Comparison of ENCODE assay signal across 1 cellular context in the genomic region with DNA sequence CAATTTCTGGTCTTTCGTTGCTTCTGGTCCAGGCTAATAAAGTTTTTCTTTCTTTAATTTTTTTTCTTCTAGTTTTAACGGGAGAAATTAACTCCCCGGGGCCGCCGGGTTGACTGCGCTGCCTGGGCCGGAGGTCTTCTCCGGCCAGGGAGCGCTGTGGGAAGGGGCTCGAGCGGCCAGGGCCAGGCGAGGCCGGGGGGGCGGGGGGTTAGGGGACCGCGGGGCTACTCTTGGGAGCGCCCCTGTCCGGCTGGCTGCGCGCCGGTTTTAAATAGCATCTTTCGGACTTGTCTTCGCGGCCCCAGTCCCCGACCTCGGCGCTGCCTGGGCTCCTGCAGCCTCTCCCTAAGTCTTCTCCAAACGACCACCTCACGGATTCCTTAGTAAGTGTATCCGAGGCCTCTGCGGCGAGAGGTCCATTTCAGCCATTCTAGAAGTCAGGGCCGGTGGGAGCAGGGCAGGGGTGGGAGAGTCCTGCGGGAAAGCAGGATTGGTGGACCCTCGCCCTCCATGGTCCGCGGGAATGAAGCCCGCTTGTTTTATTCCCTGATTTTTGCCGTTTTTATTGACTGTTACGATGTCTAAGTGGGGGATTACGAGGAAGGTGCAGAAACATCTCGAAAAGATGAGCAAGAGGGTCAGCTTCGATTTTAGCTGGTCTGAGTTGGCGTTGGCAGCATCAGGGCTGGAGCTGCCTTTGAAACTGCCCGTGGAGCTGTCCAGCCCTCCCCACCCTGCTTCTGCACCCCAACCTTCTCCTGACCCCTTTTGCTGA.
A peak's percentile ranks its signal among the peaks of the same experiment; 100 is the strongest.
TF ChIP-seq lines count a peak whose summit lies in the region.

No MANE protein-coding gene starts in this region.

TF ChIP-seq in GM12878, 131 proteins besides CTCF, POLR2A, EP300 and RAD21 (continued from another document and continues in another):
- TF ChIP-seq, protein P1, sequence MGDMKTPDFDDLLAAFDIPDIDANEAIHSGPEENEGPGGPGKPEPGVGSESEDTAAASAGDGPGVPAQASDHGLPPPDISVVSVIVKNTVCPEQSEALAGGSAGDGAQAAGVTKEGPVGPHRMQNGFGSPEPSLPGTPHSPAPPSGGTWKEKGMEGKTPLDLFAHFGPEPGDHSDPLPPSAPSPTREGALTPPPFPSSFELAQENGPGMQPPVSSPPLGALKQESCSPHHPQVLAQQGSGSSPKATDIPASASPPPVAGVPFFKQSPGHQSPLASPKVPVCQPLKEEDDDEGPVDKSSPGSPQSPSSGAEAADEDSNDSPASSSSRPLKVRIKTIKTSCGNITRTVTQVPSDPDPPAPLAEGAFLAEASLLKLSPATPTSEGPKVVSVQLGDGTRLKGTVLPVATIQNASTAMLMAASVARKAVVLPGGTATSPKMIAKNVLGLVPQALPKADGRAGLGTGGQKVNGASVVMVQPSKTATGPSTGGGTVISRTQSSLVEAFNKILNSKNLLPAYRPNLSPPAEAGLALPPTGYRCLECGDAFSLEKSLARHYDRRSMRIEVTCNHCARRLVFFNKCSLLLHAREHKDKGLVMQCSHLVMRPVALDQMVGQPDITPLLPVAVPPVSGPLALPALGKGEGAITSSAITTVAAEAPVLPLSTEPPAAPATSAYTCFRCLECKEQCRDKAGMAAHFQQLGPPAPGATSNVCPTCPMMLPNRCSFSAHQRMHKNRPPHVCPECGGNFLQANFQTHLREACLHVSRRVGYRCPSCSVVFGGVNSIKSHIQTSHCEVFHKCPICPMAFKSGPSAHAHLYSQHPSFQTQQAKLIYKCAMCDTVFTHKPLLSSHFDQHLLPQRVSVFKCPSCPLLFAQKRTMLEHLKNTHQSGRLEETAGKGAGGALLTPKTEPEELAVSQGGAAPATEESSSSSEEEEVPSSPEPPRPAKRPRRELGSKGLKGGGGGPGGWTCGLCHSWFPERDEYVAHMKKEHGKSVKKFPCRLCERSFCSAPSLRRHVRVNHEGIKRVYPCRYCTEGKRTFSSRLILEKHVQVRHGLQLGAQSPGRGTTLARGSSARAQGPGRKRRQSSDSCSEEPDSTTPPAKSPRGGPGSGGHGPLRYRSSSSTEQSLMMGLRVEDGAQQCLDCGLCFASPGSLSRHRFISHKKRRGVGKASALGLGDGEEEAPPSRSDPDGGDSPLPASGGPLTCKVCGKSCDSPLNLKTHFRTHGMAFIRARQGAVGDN (IDR thresholded peaks at IDR 0.05), result no peak; the same call in 1 of the 2 replicates
- TF ChIP-seq, protein P2, sequence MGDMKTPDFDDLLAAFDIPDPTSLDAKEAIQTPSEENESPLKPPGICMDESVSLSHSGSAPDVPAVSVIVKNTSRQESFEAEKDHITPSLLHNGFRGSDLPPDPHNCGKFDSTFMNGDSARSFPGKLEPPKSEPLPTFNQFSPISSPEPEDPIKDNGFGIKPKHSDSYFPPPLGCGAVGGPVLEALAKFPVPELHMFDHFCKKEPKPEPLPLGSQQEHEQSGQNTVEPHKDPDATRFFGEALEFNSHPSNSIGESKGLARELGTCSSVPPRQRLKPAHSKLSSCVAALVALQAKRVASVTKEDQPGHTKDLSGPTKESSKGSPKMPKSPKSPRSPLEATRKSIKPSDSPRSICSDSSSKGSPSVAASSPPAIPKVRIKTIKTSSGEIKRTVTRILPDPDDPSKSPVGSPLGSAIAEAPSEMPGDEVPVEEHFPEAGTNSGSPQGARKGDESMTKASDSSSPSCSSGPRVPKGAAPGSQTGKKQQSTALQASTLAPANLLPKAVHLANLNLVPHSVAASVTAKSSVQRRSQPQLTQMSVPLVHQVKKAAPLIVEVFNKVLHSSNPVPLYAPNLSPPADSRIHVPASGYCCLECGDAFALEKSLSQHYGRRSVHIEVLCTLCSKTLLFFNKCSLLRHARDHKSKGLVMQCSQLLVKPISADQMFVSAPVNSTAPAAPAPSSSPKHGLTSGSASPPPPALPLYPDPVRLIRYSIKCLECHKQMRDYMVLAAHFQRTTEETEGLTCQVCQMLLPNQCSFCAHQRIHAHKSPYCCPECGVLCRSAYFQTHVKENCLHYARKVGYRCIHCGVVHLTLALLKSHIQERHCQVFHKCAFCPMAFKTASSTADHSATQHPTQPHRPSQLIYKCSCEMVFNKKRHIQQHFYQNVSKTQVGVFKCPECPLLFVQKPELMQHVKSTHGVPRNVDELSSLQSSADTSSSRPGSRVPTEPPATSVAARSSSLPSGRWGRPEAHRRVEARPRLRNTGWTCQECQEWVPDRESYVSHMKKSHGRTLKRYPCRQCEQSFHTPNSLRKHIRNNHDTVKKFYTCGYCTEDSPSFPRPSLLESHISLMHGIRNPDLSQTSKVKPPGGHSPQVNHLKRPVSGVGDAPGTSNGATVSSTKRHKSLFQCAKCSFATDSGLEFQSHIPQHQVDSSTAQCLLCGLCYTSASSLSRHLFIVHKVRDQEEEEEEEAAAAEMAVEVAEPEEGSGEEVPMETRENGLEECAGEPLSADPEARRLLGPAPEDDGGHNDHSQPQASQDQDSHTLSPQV (IDR thresholded peaks at IDR 0.05), result no peak
- no peak for TF ChIP-seq CBX5 (IDR thresholded peaks at IDR 0.05; ENCODE audit: low read depth)
- no peak for TF ChIP-seq SMAD5 (IDR thresholded peaks at IDR 0.05; ENCODE audit: low read depth)
- TF ChIP-seq BRCA1 (IDR thresholded peaks at IDR 0.05; ENCODE audit: low read depth, low read length), result no peak
- TF ChIP-seq SPI1 (IDR thresholded peaks at IDR 0.05; ENCODE audit: borderline replicate concordance, insufficient read depth, low read depth, low read length), result no peak
- no peak for TF ChIP-seq E2F4 (IDR thresholded peaks at IDR 0.05; ENCODE audit: low read depth, low read length)
- no peak for TF ChIP-seq PML (IDR thresholded peaks at IDR 0.05; ENCODE audit: low read length)
- TF ChIP-seq HDGF (IDR thresholded peaks at IDR 0.05), result no peak
- no peak for TF ChIP-seq CEBPB (IDR thresholded peaks at IDR 0.05; ENCODE audit: borderline replicate concordance in 1 of 2, low read depth in 2 of 2, low read length in 2 of 2)
- TF ChIP-seq PRDM15 (CRISPR knock-in tag; IDR thresholded peaks at IDR 0.05), result no peak
- TF ChIP-seq RFX5 (IDR thresholded peaks at IDR 0.05; ENCODE audit: low read depth, low read length), result no peak
- TF ChIP-seq BCLAF1 (IDR thresholded peaks at IDR 0.05), result no peak
- TF ChIP-seq, protein P3, sequence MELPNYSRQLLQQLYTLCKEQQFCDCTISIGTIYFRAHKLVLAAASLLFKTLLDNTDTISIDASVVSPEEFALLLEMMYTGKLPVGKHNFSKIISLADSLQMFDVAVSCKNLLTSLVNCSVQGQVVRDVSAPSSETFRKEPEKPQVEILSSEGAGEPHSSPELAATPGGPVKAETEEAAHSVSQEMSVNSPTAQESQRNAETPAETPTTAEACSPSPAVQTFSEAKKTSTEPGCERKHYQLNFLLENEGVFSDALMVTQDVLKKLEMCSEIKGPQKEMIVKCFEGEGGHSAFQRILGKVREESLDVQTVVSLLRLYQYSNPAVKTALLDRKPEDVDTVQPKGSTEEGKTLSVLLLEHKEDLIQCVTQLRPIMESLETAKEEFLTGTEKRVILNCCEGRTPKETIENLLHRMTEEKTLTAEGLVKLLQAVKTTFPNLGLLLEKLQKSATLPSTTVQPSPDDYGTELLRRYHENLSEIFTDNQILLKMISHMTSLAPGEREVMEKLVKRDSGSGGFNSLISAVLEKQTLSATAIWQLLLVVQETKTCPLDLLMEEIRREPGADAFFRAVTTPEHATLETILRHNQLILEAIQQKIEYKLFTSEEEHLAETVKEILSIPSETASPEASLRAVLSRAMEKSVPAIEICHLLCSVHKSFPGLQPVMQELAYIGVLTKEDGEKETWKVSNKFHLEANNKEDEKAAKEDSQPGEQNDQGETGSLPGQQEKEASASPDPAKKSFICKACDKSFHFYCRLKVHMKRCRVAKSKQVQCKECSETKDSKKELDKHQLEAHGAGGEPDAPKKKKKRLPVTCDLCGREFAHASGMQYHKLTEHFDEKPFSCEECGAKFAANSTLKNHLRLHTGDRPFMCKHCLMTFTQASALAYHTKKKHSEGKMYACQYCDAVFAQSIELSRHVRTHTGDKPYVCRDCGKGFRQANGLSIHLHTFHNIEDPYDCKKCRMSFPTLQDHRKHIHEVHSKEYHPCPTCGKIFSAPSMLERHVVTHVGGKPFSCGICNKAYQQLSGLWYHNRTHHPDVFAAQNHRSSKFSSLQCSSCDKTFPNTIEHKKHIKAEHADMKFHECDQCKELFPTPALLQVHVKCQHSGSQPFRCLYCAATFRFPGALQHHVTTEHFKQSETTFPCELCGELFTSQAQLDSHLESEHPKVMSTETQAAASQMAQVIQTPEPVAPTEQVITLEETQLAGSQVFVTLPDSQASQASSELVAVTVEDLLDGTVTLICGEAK (IDR thresholded peaks at IDR 0.05; ENCODE audit: borderline replicate concordance), result peak; percentile 92
- TF ChIP-seq ZNF217 (IDR thresholded peaks at IDR 0.05), result no peak
- no peak for TF ChIP-seq BCL11A (IDR thresholded peaks at IDR 0.05; ENCODE audit: low read depth, low read length)
- no peak for TF ChIP-seq SUZ12 (IDR thresholded peaks at IDR 0.05; ENCODE audit: unreplicated experiment)
- 0 out of 4 replicates have a peak, but pooled peaks of 1 of the 2 experiments have one; percentile 27 for TF ChIP-seq IKZF2 (IDR thresholded peaks at IDR 0.05)
- TF ChIP-seq STAT3 (IDR thresholded peaks at IDR 0.05; ENCODE audit: low read depth, low read length), result no peak
- TF ChIP-seq ZZZ3 (IDR thresholded peaks at IDR 0.05; ENCODE audit: control insufficient read depth, insufficient read length, low read depth), result no peak
- TF ChIP-seq ZNF207 (IDR thresholded peaks at IDR 0.05; ENCODE audit: borderline replicate concordance), result no peak
- TF ChIP-seq KLF5 (IDR thresholded peaks at IDR 0.05; ENCODE audit: partially characterized antibody), result no peak
- TF ChIP-seq BACH1 (IDR thresholded peaks at IDR 0.05; ENCODE audit: borderline replicate concordance), result no peak
- TF ChIP-seq SREBF2 (IDR thresholded peaks at IDR 0.05; ENCODE audit: low read length), result no peak
- TF ChIP-seq SP1 (IDR thresholded peaks at IDR 0.05; ENCODE audit: low read depth, low read length), result no peak
- no peak for TF ChIP-seq PAX5 (IDR thresholded peaks at IDR 0.05; ENCODE audit: borderline replicate concordance, low read depth, low read length)
- TF ChIP-seq ESRRA (IDR thresholded peaks at IDR 0.05; ENCODE audit: low read length), result no peak
- TF ChIP-seq HCFC1 (IDR thresholded peaks at IDR 0.05; ENCODE audit: low read length), result no peak
- no peak for TF ChIP-seq EZH2 (IDR thresholded peaks at IDR 0.05; ENCODE audit: borderline replicate concordance, control insufficient read depth, low read depth, low read length)
- no peak for TF ChIP-seq CHD2 (IDR thresholded peaks at IDR 0.05; ENCODE audit: borderline replicate concordance, low read depth, low read length)
